ENCODE assay signal across 9 cellular contexts in the genomic region with DNA sequence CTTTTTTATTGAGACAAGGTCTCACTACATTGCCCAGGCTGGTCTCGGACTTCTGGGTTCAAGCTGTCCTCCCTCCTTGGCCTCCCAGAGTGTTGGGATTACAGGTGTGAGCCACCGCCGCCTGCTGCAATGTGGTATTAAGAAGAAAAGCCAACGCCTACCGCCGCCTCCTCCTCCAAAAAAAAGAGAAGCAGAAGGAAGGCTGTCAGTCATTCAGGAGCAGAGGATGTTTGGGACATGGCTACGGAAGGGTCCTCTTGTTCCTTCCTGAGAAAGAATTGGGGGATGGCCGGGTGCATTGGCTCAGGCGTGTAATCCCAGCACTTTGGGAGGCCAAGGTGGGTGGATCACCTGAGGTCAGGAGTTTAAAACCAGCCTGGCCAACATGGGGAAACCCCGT. TPM values are rescaled to one million over a fixed set of nuclear protein-coding genes. Genes with fewer than 3 reads are reported as not detected.
DNase-seq lines count a peak whose midpoint lies in the region; ATAC-seq and TF ChIP-seq lines count a peak whose summit lies in the region.
"Had no signal": no experiment of that assay in that cellular context is flagged by ENCODE, and none has a peak within 500 bp of the region (broad histone marks: within the 10 kb centered on the region; RNA-seq: fewer than 3 reads in every experiment).

No MANE protein-coding gene starts in this region.

- no peaks in the 10 kb centered on the region for H3K27me3 Mint-ChIP-seq in Calu3 (ENCODE audit: unreplicated experiment)
- peaks cover 22% of the 10 kb centered on the region for H3K27me3 Mint-ChIP-seq in endothelial cell (ENCODE audit: unreplicated experiment)

- H3K4me1 Mint-ChIP-seq in Calu3 (ENCODE audit: low read depth, unreplicated experiment) (peaks cover 52% of the 10 kb centered on the region), endothelial cell (ENCODE audit: unreplicated experiment) (peaks cover 39% of the 10 kb centered on the region)

- H3K9me3 Mint-ChIP-seq in Calu3 (ENCODE audit: low read depth, unreplicated experiment) (no peaks in the 10 kb centered on the region), endothelial cell (ENCODE audit: unreplicated experiment) (no peaks in the 10 kb centered on the region)

- peak overlapping the region; percentile 78; the same call in 1 of the 2 replicates for H3K9ac ChIP-seq in OCI-LY3 (ENCODE audit: low read length)

- peaks cover 65% of the 10 kb centered on the region for H3K79me2 ChIP-seq in OCI-LY3 (ENCODE audit: low read length)

- H3K4me3 Mint-ChIP-seq in Calu3 (ENCODE audit: low read depth, unreplicated experiment) (peak overlapping the region; percentile 77), endothelial cell (ENCODE audit: unreplicated experiment) (peak overlapping the region; percentile 97)

- H3K4me1 ChIP-seq in OCI-LY3 (ENCODE audit: low read length) (peaks cover 19% of the 10 kb centered on the region), ovary (ENCODE audit: insufficient read depth) (peaks cover 36% of the 10 kb centered on the region)

- H3K27ac Mint-ChIP-seq in Calu3 (ENCODE audit: unreplicated experiment) = peak overlapping the region; percentile 25
- H3K27ac Mint-ChIP-seq in endothelial cell (ENCODE audit: unreplicated experiment) = peak overlapping the region; percentile 62

- no TSS peak for BruUV-seq in Calu3 (replicated peaks; lab: Mats Ljungman, UMichigan)

- H3K36me3 Mint-ChIP-seq in Calu3 (ENCODE audit: insufficient read depth, unreplicated experiment) (peaks cover 66% of the 10 kb centered on the region), endothelial cell (ENCODE audit: low read depth, unreplicated experiment) (peaks cover 30% of the 10 kb centered on the region)

- TF ChIP-seq CTCF in Calu3 (IDR thresholded peaks at IDR 0.05; ENCODE audit: unreplicated experiment) (no peak), OCI-LY3 (IDR thresholded peaks at IDR 0.05; ENCODE audit: low read depth, low read length) (no peak), endothelial cell (IDR thresholded peaks at IDR 0.05; ENCODE audit: unreplicated experiment) (no peak), ovary (IDR thresholded peaks at IDR 0.05) (no peak)

- TF ChIP-seq POLR2A in ovary (IDR thresholded peaks at IDR 0.05) = no peak

- WGBS in ovary, 3 donors = 68 to 82% (median 70%) methylated on average over 10 of the region's 10 CpGs

- DNase-seq in Calu3 (no peak), endothelial cell (ENCODE audit: low spot score) (no peak), ovary (no peak), D341Med (ENCODE audit: low spot score) (no peak), NCI-H1092 treated with DMSO at 0.1 percent for 48 hours (lab: John Stamatoyannopoulos, UW) (no peak)
- DNase-seq: NCI-H446 treated with DMSO at 0.1 percent for 48 hours had no signal

- H4K20me1 ChIP-seq in OCI-LY3 (ENCODE audit: insufficient read depth, low read length) = peaks cover 47% of the 10 kb centered on the region

- H3K9me3 ChIP-seq in OCI-LY3 (ENCODE audit: insufficient read depth, low read length) (no peaks in the 10 kb centered on the region), ovary (no peaks in the 10 kb centered on the region)

- H3K27ac ChIP-seq in OCI-LY3 (ENCODE audit: low read length) = no peak overlapping the region
- H3K27ac ChIP-seq in ovary = no peak overlapping the region

- peaks cover 26% of the 10 kb centered on the region for H3K36me3 ChIP-seq in OCI-LY3 (replicated peaks; ENCODE audit: low read depth, low read length)
- no peaks in the 10 kb centered on the region for H3K36me3 ChIP-seq in ovary

- H3K4me3 ChIP-seq in OCI-LY3 (ENCODE audit: low read length) (peak overlapping the region; percentile 96), ovary (peak overlapping the region; percentile 63)

- ATAC-seq in GM18861 (IDR thresholded peaks at IDR 0.05; ENCODE audit: unreplicated experiment) = no peak
- no peak for ATAC-seq in GM19452 (IDR thresholded peaks at IDR 0.05; ENCODE audit: unreplicated experiment)

- no peak for TF ChIP-seq EP300 in ovary (IDR thresholded peaks at IDR 0.05)

- H3K4me2 ChIP-seq in OCI-LY3 (ENCODE audit: low read length) = peak overlapping the region; percentile 100

- CTCF ChIA-PET in Calu3 (lab: Charles Lee) = interaction anchor here (0.9 kb wide), 1 partner anchor 19 kb away, joined by 3 read pairs; no protein-coding TSS in a partner anchor

- H2AFZ ChIP-seq in OCI-LY3 (ENCODE audit: low read depth, low read length) = no peak overlapping the region

- H3K27me3 ChIP-seq in OCI-LY3 (ENCODE audit: low read depth, low read length) (no peaks in the 10 kb centered on the region), ovary (no peaks in the 10 kb centered on the region)

- intact Hi-C loops in Calu3 (cut with micrococcal nuclease; ENCODE audit: unreplicated experiment) (loop anchor here (5.0 kb wide), 1 partner anchor 33 kb away; no protein-coding TSS in a partner anchor), ovary (cut with DNase I) (no loop called here)

RNA-seq across cellular contexts. Expression of a gene that starts 1.2 kb away (rescaled TPM):
- total RNA-seq in Calu3 (2022) = 45.7 and 59.7 TPM in 2 replicates
- total RNA-seq in endothelial cell (ENCODE audit: unreplicated experiment) = 34.7 TPM
- total RNA-seq in ovary = 10 to 100 TPM; 18.5 to 28.4 (median 23.1) TPM
- polyA plus RNA-seq in ovary = 10 to 100 TPM in 1 of 2 donors, 1 to 10 TPM in 1; 5.5 to 19.5 TPM

RNA-seq across cellular contexts. Expression of a gene that starts 15.1 kb away (rescaled TPM):
- total RNA-seq in Calu3 (2022) (36.0 and 42.0 TPM in 2 replicates), endothelial cell (ENCODE audit: unreplicated experiment) (30.8 TPM), ovary (10 to 100 TPM; 10.4 to 16.0 (median 12.1) TPM)
- 10 to 100 TPM in 1 of 2 donors, 1 to 10 TPM in 1; 9.7 to 11.7 TPM for polyA plus RNA-seq in ovary

RNA-seq across cellular contexts. Expression of a gene that starts 17.9 kb away (rescaled TPM):
- 5.3 and 6.3 TPM in 2 replicates for total RNA-seq in Calu3 (2022)
- 0.54 TPM for total RNA-seq in endothelial cell (ENCODE audit: unreplicated experiment)
- total RNA-seq in ovary = 1 to 10 TPM in 1 of 7 donors, under 1 TPM in 6; 0.24 to 2.4 (median 0.52) TPM
- polyA plus RNA-seq in ovary = under 1 TPM in 1 of 2 donors, not detected in 1; 0.29 TPM

RNA-seq across cellular contexts. Expression of a gene that starts 55.3 kb away (rescaled TPM):
- total RNA-seq in Calu3 (2022) (115 and 126 TPM in 2 replicates), endothelial cell (ENCODE audit: unreplicated experiment) (72.2 TPM), ovary (100 to 1,000 TPM in 2 of 7 donors, 10 to 100 TPM in 5; 52.3 to 113 (median 80.3) TPM)
- 10 to 100 TPM; 29.5 to 82.1 TPM for polyA plus RNA-seq in ovary
